In genomic region chr11:86706341-86707131, GRCh38 we compare ENCODE assay signal across 33 cellular contexts. TPM values are rescaled to one million over a fixed set of nuclear protein-coding genes. Genes with fewer than 3 reads are reported as not detected.
DNase-seq lines count a peak whose midpoint lies in the region; ATAC-seq, FAIRE-seq and TF ChIP-seq lines count a peak whose summit lies in the region.
"Had no signal": no experiment of that assay in that cellular context is flagged by ENCODE, and none has a peak within 500 bp of the region (broad histone marks: within the 10 kb centered on the region; RNA-seq: fewer than 3 reads in every experiment).

No MANE protein-coding gene starts in this region.

- no peak overlapping the region for H2AFZ ChIP-seq in GM23338
- H2AFZ ChIP-seq: PC-9 had no signal

- TF ChIP-seq POLR2A in gastroesophageal sphincter (IDR thresholded peaks at IDR 0.05) = no peak

- H3K79me2 ChIP-seq in GM23338 (replicated peaks; ENCODE audit: insufficient read depth) = no peaks in the 10 kb centered on the region

- POLR2A ChIA-PET in Panc1 (lab: Charles Lee) = no interaction called here

- 50 to 69% methylated on average over 3 to 5 of the region's 5 CpGs for WGBS in gastroesophageal sphincter (ENCODE audit: low coverage in 1 of 2), 2 donors
- 66 to 81% methylated on average over 5 of the region's 5 CpGs for WGBS in pancreas, 2 donors

- FAIRE-seq in pancreas (lab: Jason Lieb, UNC) = peak; percentile 13
- FAIRE-seq: astrocyte, G401.6 had no signal

- H3K27ac Mint-ChIP-seq in natural killer cell treated with Interleukin-12 subunit alpha and Interleukin-12 subunit beta and Interleukin-15 and Interleukin-18, amount 100 ng/mL, for 72 hours = no peak overlapping the region
- no peak overlapping the region for H3K27ac Mint-ChIP-seq in GM23338
- H3K27ac Mint-ChIP-seq: activated CD4-positive, alpha-beta memory T cell treated with anti-CD3 and anti-CD28 coated beads for 36 hours; activated naive CD8-positive, alpha-beta T cell treated with anti-CD3 and anti-CD28 coated beads, Interleukin-2, amount 50 U/mL, for 24 hours; mesothelial cell of epicardium; naive thymus-derived CD4-positive, alpha-beta T cell had no signal

- TF ChIP-seq CTCF in Panc1 (IDR thresholded peaks at IDR 0.05) (no peak), gastroesophageal sphincter (IDR thresholded peaks at IDR 0.05) (no peak), pancreas (IDR thresholded peaks at IDR 0.05) (no peak), GM23338 (conservative IDR thresholded peaks at IDR 0.05; ENCODE audit: low read depth in 2 of 2) (no peak), left ventricle myocardium inferior (IDR thresholded peaks at IDR 0.05; ENCODE audit: borderline replicate concordance) (no peak)

- peaks cover 7% of the 10 kb centered on the region for H3K9me2 ChIP-seq in GM23338 (ENCODE audit: insufficient read depth)

- H3K27me3 Mint-ChIP-seq in natural killer cell treated with Interleukin-12 subunit alpha and Interleukin-12 subunit beta and Interleukin-15 and Interleukin-18, amount 100 ng/mL, for 72 hours = peaks cover 30 to 47% of the 10 kb centered on the region in 2 donors
- peaks cover 2% of the 10 kb centered on the region for H3K27me3 Mint-ChIP-seq in GM23338 (ENCODE audit: insufficient read depth, low read depth, poor library complexity)

- in situ Hi-C loops in Panc1 (cut with HindIII; ENCODE audit: low pct_unique_long_range_greater_than_20kb, low sequenced_read_pairs) = no loop called here

- H3K9me3 ChIP-seq in Panc1 (ENCODE audit: control insufficient read depth, insufficient read depth, low read depth, low read length) (peaks cover 15% of the 10 kb centered on the region; the same call in 1 of the 2 replicates), gastroesophageal sphincter (no peaks in the 10 kb centered on the region), pancreas (peaks cover 0 to 3% (median 0%) of the 10 kb centered on the region in 4 donors), left ventricle myocardium inferior (replicated peaks) (peaks cover 9% of the 10 kb centered on the region)
- H3K9me3 ChIP-seq: colonic mucosa had no signal

- H3K27ac ChIP-seq in Panc1 (ENCODE audit: low read length) (peak overlapping the region; percentile 57; the same call in 1 of the 2 replicates), gastroesophageal sphincter (peak overlapping the region; percentile 11 to 53 (median 48)), pancreas (no peak overlapping the region), GM23338 (ENCODE audit: low read depth) (no peak overlapping the region), left ventricle myocardium inferior (replicated peaks) (no peak overlapping the region)
- H3K27ac ChIP-seq: BLaER1 treated with 17β-estradiol and CSF1 and Interleukin-3, amounts not matched to agents 10 nM and 100 nM; colonic mucosa; epithelial cell of prostate; PC-9 had no signal

- BruUV-seq in Panc1 (replicated peaks; lab: Mats Ljungman, UMichigan) = no TSS peak

- TF ChIP-seq EP300 in gastroesophageal sphincter (IDR thresholded peaks at IDR 0.05) = no peak

- no peaks in the 10 kb centered on the region for H3K4me1 Mint-ChIP-seq in natural killer cell treated with Interleukin-12 subunit alpha and Interleukin-12 subunit beta and Interleukin-15 and Interleukin-18, amount 100 ng/mL, for 72 hours (ENCODE audit: low read depth in 2 of 2)
- peaks cover 10% of the 10 kb centered on the region; the same call in 2 of the 3 replicates for H3K4me1 Mint-ChIP-seq in GM23338
- H3K4me1 Mint-ChIP-seq: activated naive CD8-positive, alpha-beta T cell treated with anti-CD3 and anti-CD28 coated beads, Interleukin-2, amount 50 U/mL, for 24 hours; naive thymus-derived CD4-positive, alpha-beta T cell had no signal

- H3K4me1 ChIP-seq in Panc1 (ENCODE audit: control insufficient read depth, insufficient read depth, low read length) (peaks cover 3% of the 10 kb centered on the region; the same call in 1 of the 2 replicates), gastroesophageal sphincter (peaks cover 0 to 9% (median 9%) of the 10 kb centered on the region in 3 donors), pancreas (no peaks in the 10 kb centered on the region), GM23338 (ENCODE audit: insufficient read depth) (no peaks in the 10 kb centered on the region), left ventricle myocardium inferior (no peaks in the 10 kb centered on the region)
- H3K4me1 ChIP-seq: colonic mucosa had no signal

- ATAC-seq in Panc1 (peak; percentile 34; the same call in 1 of the 2 replicates), gastroesophageal sphincter (peak; percentile 60), pancreas (no peak), GM23338 (no peak)
- no peak for ATAC-seq in natural killer cell treated with Interleukin-12 subunit alpha and Interleukin-12 subunit beta and Interleukin-15 and Interleukin-18, amount 100 ng/mL, for 72 hours
- ATAC-seq: activated CD4-positive, CD25-positive, alpha-beta regulatory T cell treated with anti-CD3 and anti-CD28 coated beads, Interleukin-2, amount 50 U/mL, for 24 hours; activated naive CD8-positive, alpha-beta T cell treated with anti-CD3 and anti-CD28 coated beads, Interleukin-2, amount 50 U/mL, for 24 hours; left ventricle myocardium superior; naive thymus-derived CD4-positive, alpha-beta T cell had no signal

- CTCF ChIA-PET in Panc1 (lab: Charles Lee) = no interaction called here

- H3K36me3 Mint-ChIP-seq in natural killer cell treated with Interleukin-12 subunit alpha and Interleukin-12 subunit beta and Interleukin-15 and Interleukin-18, amount 100 ng/mL, for 72 hours = peaks cover 6% of the 10 kb centered on the region
- H3K36me3 Mint-ChIP-seq in GM23338 (ENCODE audit: low read depth) = no peaks in the 10 kb centered on the region; the same call in 2 of the 3 replicates
- H3K36me3 Mint-ChIP-seq: activated CD4-positive, alpha-beta memory T cell treated with anti-CD3 and anti-CD28 coated beads for 36 hours; naive thymus-derived CD4-positive, alpha-beta T cell had no signal

- H3F3A ChIP-seq in GM23338 (replicated peaks; ENCODE audit: low read depth) = no peaks in the 10 kb centered on the region

- no peak overlapping the region for H3K4me3 Mint-ChIP-seq in natural killer cell treated with Interleukin-12 subunit alpha and Interleukin-12 subunit beta and Interleukin-15 and Interleukin-18, amount 100 ng/mL, for 72 hours
- H3K4me3 Mint-ChIP-seq in GM23338 = no peak overlapping the region
- H3K4me3 Mint-ChIP-seq: activated CD4-positive, alpha-beta memory T cell treated with anti-CD3 and anti-CD28 coated beads for 36 hours; activated naive CD8-positive, alpha-beta T cell treated with anti-CD3 and anti-CD28 coated beads, Interleukin-2, amount 50 U/mL, for 24 hours; mesothelial cell of epicardium; naive thymus-derived CD4-positive, alpha-beta T cell had no signal

- H3K4me3 ChIP-seq in Panc1 (ENCODE audit: low read depth in 2 of 2, low read length in 2 of 2) (no peak overlapping the region), gastroesophageal sphincter (no peak overlapping the region), pancreas (no peak overlapping the region), GM23338 (no peak overlapping the region), left ventricle myocardium inferior (no peak overlapping the region)
- H3K4me3 ChIP-seq: BLaER1 treated with 17β-estradiol and CSF1 and Interleukin-3, amounts not matched to agents 10 nM and 100 nM; colonic mucosa; PC-9 had no signal

- H3K4me2 ChIP-seq in GM23338 = no peak overlapping the region
- H3K4me2 ChIP-seq: BLaER1 treated with 17β-estradiol and CSF1 and Interleukin-3, amounts not matched to agents 10 nM and 100 nM; PC-9 had no signal

- H4K20me1 ChIP-seq in GM23338 (replicated peaks; ENCODE audit: insufficient read depth) = no peaks in the 10 kb centered on the region
- H4K20me1 ChIP-seq: BLaER1 treated with 17β-estradiol and CSF1 and Interleukin-3, amounts not matched to agents 10 nM and 100 nM had no signal

- peak; percentile 26 for DNase-seq in DMS53 treated with DMSO at 0.1 percent for 48 hours (lab: John Stamatoyannopoulos, UW; ENCODE audit: unreplicated experiment)
- DNase-seq in Panc1 (ENCODE audit: low read depth, low spot score) = no peak
- DNase-seq in pancreas = no peak
- DNase-seq in natural killer cell treated with Interleukin-12 subunit alpha and Interleukin-12 subunit beta and Interleukin-15 and Interleukin-18, amount 100 ng/mL, for 72 hours (ENCODE audit: low spot score) = no peak
- no peak for DNase-seq in T-helper 9 cell
- DNase-seq in GM23338 (ENCODE audit: low spot score) = no peak
- DNase-seq in left ventricle myocardium inferior = no peak
- DNase-seq: activated CD4-positive, alpha-beta memory T cell treated with anti-CD3 and anti-CD28 coated beads for 36 hours; activated CD8-positive, alpha-beta memory T cell treated with anti-CD3 and anti-CD28 coated beads, Interleukin-2, amount 50 U/mL, for 4 hours; activated naive CD4-positive, alpha-beta T cell; activated naive CD8-positive, alpha-beta T cell treated with anti-CD3 and anti-CD28 coated beads, Interleukin-2, amount 50 U/mL, for 24 hours; colonic mucosa; COR-L47; DMS79; effector CD8-positive, alpha-beta T cell; HCEC 1CT; left ventricle myocardium superior; MV-4-11; naive thymus-derived CD4-positive, alpha-beta T cell; NCI-H1436 treated with DMSO at 0.1 percent for 48 hours; NCI-H446; nucleus accumbens; PC-9; Right ventricle myocardium superior; stimulated activated naive CD4-positive, alpha-beta T cell; T1000 had no signal

- H3K36me3 ChIP-seq in Panc1 (ENCODE audit: control insufficient read depth, insufficient read depth, low read length) (no peaks in the 10 kb centered on the region), gastroesophageal sphincter (no peaks in the 10 kb centered on the region), pancreas (no peaks in the 10 kb centered on the region), GM23338 (ENCODE audit: insufficient read depth) (no peaks in the 10 kb centered on the region), left ventricle myocardium inferior (no peaks in the 10 kb centered on the region)
- H3K36me3 ChIP-seq: BLaER1 treated with 17β-estradiol and CSF1 and Interleukin-3, amounts not matched to agents 10 nM and 100 nM; colonic mucosa had no signal

- H3K27me3 ChIP-seq in Panc1 (ENCODE audit: control insufficient read depth, insufficient read depth, low read length) (no peaks in the 10 kb centered on the region), gastroesophageal sphincter (no peaks in the 10 kb centered on the region), pancreas (no peaks in the 10 kb centered on the region), GM23338 (ENCODE audit: insufficient read depth) (no peaks in the 10 kb centered on the region), left ventricle myocardium inferior (ENCODE audit: low read depth) (no peaks in the 10 kb centered on the region)
- H3K27me3 ChIP-seq: BLaER1 treated with 17β-estradiol and CSF1 and Interleukin-3, amounts not matched to agents 10 nM and 100 nM; colonic mucosa had no signal

- intact Hi-C loops in Panc1 (cut with micrococcal nuclease; ENCODE audit: unreplicated experiment) (no loop called here), pancreas (cut with DNase I) (no loop called here), left ventricle myocardium inferior (cut with micrococcal nuclease) (no loop called here)

- peaks cover 8% of the 10 kb centered on the region for H3K9me3 Mint-ChIP-seq in natural killer cell treated with Interleukin-12 subunit alpha and Interleukin-12 subunit beta and Interleukin-15 and Interleukin-18, amount 100 ng/mL, for 72 hours
- H3K9me3 Mint-ChIP-seq in GM23338 = peaks cover 9% of the 10 kb centered on the region

RNA-seq across cellular contexts. Expression of gene ME3, which starts 34.1 kb away (rescaled TPM):
- total RNA-seq in Panc1 (2021; ENCODE audit: unreplicated experiment) = 35.3 TPM
- 31.8 TPM for polyA plus RNA-seq in Panc1 (2012; ENCODE audit: insufficient read length)
- 10 to 100 TPM; 11.0 to 47.8 (median 44.1) TPM for total RNA-seq in gastroesophageal sphincter
- 10 to 100 TPM in 4 of 6 donors, 1 to 10 TPM in 2; 6.5 to 15.4 (median 11.3) TPM for total RNA-seq in pancreas
- 10 to 100 TPM; 28.7 to 38.8 TPM for polyA plus RNA-seq in pancreas
- total RNA-seq in natural killer cell treated with Interleukin-12 subunit alpha and Interleukin-12 subunit beta and Interleukin-15 and Interleukin-18, amount 100 ng/mL, for 72 hours = 1 to 10 TPM; 2.5 to 4.8 TPM
- 3.8 and 4.0 TPM in 2 replicates for total RNA-seq in GM23338 (2014; rRNA removed; shearing (Covaris generic))
- polyA plus RNA-seq in GM23338 (2016; fragmentation: Nextera tagmentation; extraction: Ambion mirVana) = 1.0 and 1.3 TPM in 2 replicates
- 33.4 TPM for total RNA-seq in left ventricle myocardium inferior

Comparison
In these comparisons a context has a peak if more than half of its experiments do, and no peak if none do; other contexts are left out.
1. ATAC-seq: peak in Panc1 (single experiment) and gastroesophageal sphincter (single experiment); none in pancreas (0 of 4), natural killer cell treated with Interleukin-12 subunit alpha and Interleukin-12 subunit beta and Interleukin-15 and Interleukin-18, amount 100 ng/mL, for 72 hours (0 of 2) and GM23338 (single experiment).
2. H3K27ac ChIP-seq: peak in Panc1 (single experiment) and gastroesophageal sphincter (4 of 4); none in pancreas (0 of 4), GM23338 (single experiment) and left ventricle myocardium inferior (single experiment).